ENCODE assay signal across 1 cellular context in genomic region chr19:47284324-47284899, GRCh38.
TF ChIP-seq lines count a peak whose summit lies in the region.

No MANE protein-coding gene starts in this region.

TF ChIP-seq in HEK293, 187 proteins besides CTCF, POLR2A, EP300 and RAD21 (continued from another document):
- TF ChIP-seq ZBTB49 (tag by site-specific recombination; IDR thresholded peaks at IDR 0.05; ENCODE audit: low read depth) = no peak
- no peak for TF ChIP-seq ZNF664 (tag by site-specific recombination; IDR thresholded peaks at IDR 0.05)
- TF ChIP-seq ZNF423 (tag by site-specific recombination; IDR thresholded peaks at IDR 0.05) = no peak
- no peak for TF ChIP-seq ZNF76 (tag by site-specific recombination; IDR thresholded peaks at IDR 0.05; ENCODE audit: borderline replicate concordance, low read depth)
- TF ChIP-seq GLIS2 (tag by site-specific recombination; IDR thresholded peaks at IDR 0.05) = no peak
- TF ChIP-seq ZNF518A (tag by site-specific recombination; conservative IDR thresholded peaks at IDR 0.05; ENCODE audit: low read depth) = no peak
- TF ChIP-seq ZBTB11 (tag by site-specific recombination; conservative IDR thresholded peaks at IDR 0.05; ENCODE audit: low read depth) = no peak
- TF ChIP-seq ZBTB6 (tag by site-specific recombination; IDR thresholded peaks at IDR 0.05) = no peak
- TF ChIP-seq YY1 (tag by site-specific recombination; IDR thresholded peaks at IDR 0.05) = no peak
- no peak for TF ChIP-seq ZNF19 (tag by site-specific recombination; IDR thresholded peaks at IDR 0.05; ENCODE audit: low read depth)
- no peak for TF ChIP-seq ZNF560 (tag by site-specific recombination; IDR thresholded peaks at IDR 0.05; ENCODE audit: borderline replicate concordance)
- TF ChIP-seq ZNF624 (tag by site-specific recombination; IDR thresholded peaks at IDR 0.05) = no peak
- no peak for TF ChIP-seq TCF7L2 (IDR thresholded peaks at IDR 0.05; ENCODE audit: borderline replicate concordance, low read depth, low read length)
- TF ChIP-seq PRDM1 (tag by site-specific recombination; IDR thresholded peaks at IDR 0.05) = no peak
- no peak for TF ChIP-seq ZNF776 (tag by site-specific recombination; IDR thresholded peaks at IDR 0.05; ENCODE audit: borderline replicate concordance)
- TF ChIP-seq BCL6B (tag by site-specific recombination; IDR thresholded peaks at IDR 0.05) = 0 out of 2 replicates have a peak, but pooled peaks have one; percentile 15
- TF ChIP-seq ZNF202 (tag by site-specific recombination; IDR thresholded peaks at IDR 0.05; ENCODE audit: borderline replicate concordance) = no peak
- no peak for TF ChIP-seq ZNF610 (tag by site-specific recombination; IDR thresholded peaks at IDR 0.05; ENCODE audit: borderline replicate concordance)
- TF ChIP-seq ZBTB44 (tag by site-specific recombination; IDR thresholded peaks at IDR 0.05) = no peak
- 0 out of 2 replicates have a peak, but pooled peaks have one; percentile 10 for TF ChIP-seq ZNF335 (tag by site-specific recombination; conservative IDR thresholded peaks at IDR 0.05)
- TF ChIP-seq ZNF24 (tag by site-specific recombination; IDR thresholded peaks at IDR 0.05) = no peak
- no peak for TF ChIP-seq ZNF639 (tag by site-specific recombination; IDR thresholded peaks at IDR 0.05)
- TF ChIP-seq ZNF521 (tag by site-specific recombination; IDR thresholded peaks at IDR 0.05) = no peak
- no peak for TF ChIP-seq ZNF266 (tag by site-specific recombination; IDR thresholded peaks at IDR 0.05; ENCODE audit: low read depth)
- no peak for TF ChIP-seq ZNF791 (tag by site-specific recombination; IDR thresholded peaks at IDR 0.05)
- TF ChIP-seq ZFP69B (tag by site-specific recombination; IDR thresholded peaks at IDR 0.05) = no peak
- no peak for TF ChIP-seq ZBTB1 (tag by site-specific recombination; IDR thresholded peaks at IDR 0.05)
- TF ChIP-seq ZFP3 (tag by site-specific recombination; IDR thresholded peaks at IDR 0.05; ENCODE audit: low read depth) = no peak
- no peak for TF ChIP-seq ZNF133 (tag by site-specific recombination; IDR thresholded peaks at IDR 0.05)
- TF ChIP-seq PBX3 (CRISPR knock-in tag; IDR thresholded peaks at IDR 0.05) = no peak
- TF ChIP-seq KLF8 (tag by site-specific recombination; IDR thresholded peaks at IDR 0.05) = no peak
- TF ChIP-seq ZNF785 (tag by site-specific recombination; IDR thresholded peaks at IDR 0.05) = no peak
- no peak for TF ChIP-seq ZNF670 (tag by site-specific recombination; IDR thresholded peaks at IDR 0.05; ENCODE audit: low read depth)
